1 cellular context compared by ENCODE assay signal in genomic region chr3:183291511-183292031, GRCh38.
TF ChIP-seq lines count a peak whose summit lies in the region.

No MANE protein-coding gene starts in this region.

TF ChIP-seq in endothelial cell of umbilical vein, 7 proteins besides CTCF, POLR2A, EP300 and RAD21 (continued from another document):
- TF ChIP-seq POLR2AphosphoS5 (IDR thresholded peaks at IDR 0.05; ENCODE audit: insufficient read depth, low read depth, low read length): no peak
- no peak for TF ChIP-seq EZH2 (IDR thresholded peaks at IDR 0.05; ENCODE audit: borderline replicate concordance, low read depth, low read length, severe bottlenecking)
